25 cellular contexts compared by ENCODE assay signal in genomic region chr21:44514746-44515358, GRCh38. TPM values are rescaled to one million over a fixed set of nuclear protein-coding genes. Genes with fewer than 3 reads are reported as not detected.
"Had no signal": no experiment of that assay in that cellular context is flagged by ENCODE, and none has a peak within 500 bp of the region (broad histone marks: within the 10 kb centered on the region; RNA-seq: fewer than 3 reads in every experiment).

No MANE protein-coding gene starts in this region.

- H3K9me3 ChIP-seq: adrenal gland had no signal

- H3K9me3 Mint-ChIP-seq: activated CD4-positive, alpha-beta memory T cell treated with anti-CD3 and anti-CD28 coated beads for 36 hours; activated CD4-positive, alpha-beta T cell treated with anti-CD3 and anti-CD28 coated beads, Interleukin-2, amount 10 ng/mL, durations not matched to agents 7 days and 5 days; activated naive CD8-positive, alpha-beta T cell treated with anti-CD3 and anti-CD28 coated beads, Interleukin-2, amount 10 ng/mL, durations not matched to agents 7 days and 5 days; activated T-cell treated with anti-CD3 and anti-CD28 coated beads, Interleukin-2, amount 50 U/mL, for 72 hours; activated T-helper 2 cell treated with anti-CD3 and anti-CD28 coated beads, Interferon-gamma antibody, Interleukin-2, Interleukin-4, amounts not matched to agents 10 μg/mL and 5 μg/mL and 100 μg/mL, durations not matched to agents 14 hours and 24 hours and 36 hours had no signal

- H3K4me1 ChIP-seq: adrenal gland had no signal

- H3K4me3 Mint-ChIP-seq: activated CD4-positive, alpha-beta memory T cell treated with anti-CD3 and anti-CD28 coated beads for 36 hours; activated CD4-positive, alpha-beta T cell treated with anti-CD3 and anti-CD28 coated beads, Interleukin-2, amount 10 ng/mL, durations not matched to agents 7 days and 5 days; activated naive CD8-positive, alpha-beta T cell treated with anti-CD3 and anti-CD28 coated beads, Interleukin-2, amount 10 ng/mL, durations not matched to agents 7 days and 5 days; activated T-cell treated with anti-CD3 and anti-CD28 coated beads, Interleukin-2, amount 50 U/mL, for 72 hours; T-helper 17 cell had no signal

- H3K4me1 Mint-ChIP-seq: activated CD4-positive, alpha-beta T cell treated with anti-CD3 and anti-CD28 coated beads, Interleukin-2, amount 10 ng/mL, durations not matched to agents 7 days and 5 days; activated naive CD8-positive, alpha-beta T cell treated with anti-CD3 and anti-CD28 coated beads, Interleukin-2, amount 10 ng/mL, durations not matched to agents 7 days and 5 days had no signal

- H3K4me3 ChIP-seq: adrenal gland had no signal

- FAIRE-seq: TTC549 had no signal

- DNase-seq: activated CD4-positive, alpha-beta memory T cell treated with anti-CD3 and anti-CD28 coated beads for 36 hours; activated CD4-positive, alpha-beta T cell treated with anti-CD3 and anti-CD28 coated beads, Interleukin-2, amount 10 ng/mL, durations not matched to agents 7 days and 5 days; activated CD4-positive, CD25-positive, alpha-beta regulatory T cell; activated CD8-positive, alpha-beta memory T cell treated with anti-CD3 and anti-CD28 coated beads for 24 hours; activated naive CD4-positive, alpha-beta T cell treated with anti-CD3 and anti-CD28 coated beads, Interleukin-2, amount 50 U/mL, for 16 hours; activated naive CD8-positive, alpha-beta T cell treated with anti-CD3 and anti-CD28 coated beads, Interleukin-2, amount 10 ng/mL, durations not matched to agents 7 days and 5 days; activated T-cell treated with anti-CD3 and anti-CD28 coated beads, Interleukin-2, amount 50 U/mL, for 72 hours; adrenal gland; anterior cingulate cortex; cerebellar nuclear complex; KG1; NCI-H1092; NCI-H1417; NCI-H1930; NCI-H2107; NCI-H524; T-helper 17 cell; T-helper 9 cell had no signal

- H3K27me3 Mint-ChIP-seq: activated CD4-positive, alpha-beta memory T cell treated with anti-CD3 and anti-CD28 coated beads for 36 hours; activated CD4-positive, alpha-beta T cell treated with anti-CD3 and anti-CD28 coated beads, Interleukin-2, amount 10 ng/mL, durations not matched to agents 7 days and 5 days; T-helper 17 cell had no signal

- H3K36me3 Mint-ChIP-seq: activated CD4-positive, alpha-beta memory T cell treated with anti-CD3 and anti-CD28 coated beads for 36 hours; activated naive CD8-positive, alpha-beta T cell treated with anti-CD3 and anti-CD28 coated beads, Interleukin-2, amount 10 ng/mL, durations not matched to agents 7 days and 5 days had no signal

- H3K27ac Mint-ChIP-seq: activated CD4-positive, alpha-beta memory T cell treated with anti-CD3 and anti-CD28 coated beads for 36 hours; activated CD4-positive, alpha-beta T cell treated with anti-CD3 and anti-CD28 coated beads, Interleukin-2, amount 10 ng/mL, durations not matched to agents 7 days and 5 days; activated naive CD8-positive, alpha-beta T cell treated with anti-CD3 and anti-CD28 coated beads, Interleukin-2, amount 10 ng/mL, durations not matched to agents 7 days and 5 days; activated T-cell treated with anti-CD3 and anti-CD28 coated beads, Interleukin-2, amount 50 U/mL, for 72 hours; activated T-helper 2 cell treated with anti-CD3 and anti-CD28 coated beads, Interferon-gamma antibody, Interleukin-2, Interleukin-4, amounts not matched to agents 10 μg/mL and 5 μg/mL and 100 μg/mL, durations not matched to agents 14 hours and 24 hours and 36 hours; T-helper 17 cell had no signal

- H3K36me3 ChIP-seq: adrenal gland had no signal

- ATAC-seq: activated T-cell treated with anti-CD3 and anti-CD28 coated beads, Interleukin-2, amount 50 U/mL, for 72 hours; T-helper 17 cell had no signal

- H3K27ac ChIP-seq: adrenal gland had no signal

RNA-seq across cellular contexts. Expression of gene KRTAP10-1, which starts 25.1 kb away (rescaled TPM):
- total RNA-seq: activated CD4-positive, alpha-beta memory T cell treated with anti-CD3 and anti-CD28 coated beads for 36 hours; activated CD4-positive, alpha-beta T cell treated with anti-CD3 and anti-CD28 coated beads, Interleukin-2, amount 10 ng/mL, durations not matched to agents 7 days and 5 days; activated naive CD8-positive, alpha-beta T cell treated with anti-CD3 and anti-CD28 coated beads, Interleukin-2, amount 10 ng/mL, durations not matched to agents 7 days and 5 days; activated T-cell treated with anti-CD3 and anti-CD28 coated beads, Interleukin-2, amount 50 U/mL, for 72 hours; activated T-helper 2 cell treated with anti-CD3 and anti-CD28 coated beads, Interferon-gamma antibody, Interleukin-2, Interleukin-4, amounts not matched to agents 10 μg/mL and 5 μg/mL and 100 μg/mL, durations not matched to agents 14 hours and 24 hours and 36 hours; adrenal gland; cardiac septum; LHCN-M2; M059J; RPMI7951; SK-MEL-5; T-helper 17 cell had no signal
- polyA plus RNA-seq: adrenal gland had no signal

RNA-seq across cellular contexts. Expression of gene KRTAP10-2, which starts 36.5 kb away (rescaled TPM):
- total RNA-seq: activated CD4-positive, alpha-beta memory T cell treated with anti-CD3 and anti-CD28 coated beads for 36 hours; activated CD4-positive, alpha-beta T cell treated with anti-CD3 and anti-CD28 coated beads, Interleukin-2, amount 10 ng/mL, durations not matched to agents 7 days and 5 days; activated naive CD8-positive, alpha-beta T cell treated with anti-CD3 and anti-CD28 coated beads, Interleukin-2, amount 10 ng/mL, durations not matched to agents 7 days and 5 days; activated T-cell treated with anti-CD3 and anti-CD28 coated beads, Interleukin-2, amount 50 U/mL, for 72 hours; activated T-helper 2 cell treated with anti-CD3 and anti-CD28 coated beads, Interferon-gamma antibody, Interleukin-2, Interleukin-4, amounts not matched to agents 10 μg/mL and 5 μg/mL and 100 μg/mL, durations not matched to agents 14 hours and 24 hours and 36 hours; adrenal gland; cardiac septum; LHCN-M2; M059J; RPMI7951; SK-MEL-5; T-helper 17 cell had no signal
- polyA plus RNA-seq: adrenal gland had no signal

RNA-seq across cellular contexts. Expression of gene KRTAP10-3, which starts 43.7 kb away (rescaled TPM):
- total RNA-seq: activated CD4-positive, alpha-beta memory T cell treated with anti-CD3 and anti-CD28 coated beads for 36 hours; activated CD4-positive, alpha-beta T cell treated with anti-CD3 and anti-CD28 coated beads, Interleukin-2, amount 10 ng/mL, durations not matched to agents 7 days and 5 days; activated naive CD8-positive, alpha-beta T cell treated with anti-CD3 and anti-CD28 coated beads, Interleukin-2, amount 10 ng/mL, durations not matched to agents 7 days and 5 days; activated T-cell treated with anti-CD3 and anti-CD28 coated beads, Interleukin-2, amount 50 U/mL, for 72 hours; activated T-helper 2 cell treated with anti-CD3 and anti-CD28 coated beads, Interferon-gamma antibody, Interleukin-2, Interleukin-4, amounts not matched to agents 10 μg/mL and 5 μg/mL and 100 μg/mL, durations not matched to agents 14 hours and 24 hours and 36 hours; adrenal gland; cardiac septum; LHCN-M2; M059J; RPMI7951; SK-MEL-5; T-helper 17 cell had no signal
- polyA plus RNA-seq: adrenal gland had no signal

RNA-seq across cellular contexts. Expression of gene KRTAP10-4, which starts 58.7 kb away (rescaled TPM):
- total RNA-seq: activated CD4-positive, alpha-beta memory T cell treated with anti-CD3 and anti-CD28 coated beads for 36 hours; activated CD4-positive, alpha-beta T cell treated with anti-CD3 and anti-CD28 coated beads, Interleukin-2, amount 10 ng/mL, durations not matched to agents 7 days and 5 days; activated naive CD8-positive, alpha-beta T cell treated with anti-CD3 and anti-CD28 coated beads, Interleukin-2, amount 10 ng/mL, durations not matched to agents 7 days and 5 days; activated T-cell treated with anti-CD3 and anti-CD28 coated beads, Interleukin-2, amount 50 U/mL, for 72 hours; activated T-helper 2 cell treated with anti-CD3 and anti-CD28 coated beads, Interferon-gamma antibody, Interleukin-2, Interleukin-4, amounts not matched to agents 10 μg/mL and 5 μg/mL and 100 μg/mL, durations not matched to agents 14 hours and 24 hours and 36 hours; adrenal gland; cardiac septum; LHCN-M2; M059J; RPMI7951; SK-MEL-5; T-helper 17 cell had no signal
- polyA plus RNA-seq: adrenal gland had no signal

RNA-seq across cellular contexts. Expression of gene LRRC3, which starts 59.5 kb away (rescaled TPM):
- total RNA-seq: LHCN-M2, M059J had no signal
